ENCODE assay signal across 1 cellular context in the genomic region with DNA sequence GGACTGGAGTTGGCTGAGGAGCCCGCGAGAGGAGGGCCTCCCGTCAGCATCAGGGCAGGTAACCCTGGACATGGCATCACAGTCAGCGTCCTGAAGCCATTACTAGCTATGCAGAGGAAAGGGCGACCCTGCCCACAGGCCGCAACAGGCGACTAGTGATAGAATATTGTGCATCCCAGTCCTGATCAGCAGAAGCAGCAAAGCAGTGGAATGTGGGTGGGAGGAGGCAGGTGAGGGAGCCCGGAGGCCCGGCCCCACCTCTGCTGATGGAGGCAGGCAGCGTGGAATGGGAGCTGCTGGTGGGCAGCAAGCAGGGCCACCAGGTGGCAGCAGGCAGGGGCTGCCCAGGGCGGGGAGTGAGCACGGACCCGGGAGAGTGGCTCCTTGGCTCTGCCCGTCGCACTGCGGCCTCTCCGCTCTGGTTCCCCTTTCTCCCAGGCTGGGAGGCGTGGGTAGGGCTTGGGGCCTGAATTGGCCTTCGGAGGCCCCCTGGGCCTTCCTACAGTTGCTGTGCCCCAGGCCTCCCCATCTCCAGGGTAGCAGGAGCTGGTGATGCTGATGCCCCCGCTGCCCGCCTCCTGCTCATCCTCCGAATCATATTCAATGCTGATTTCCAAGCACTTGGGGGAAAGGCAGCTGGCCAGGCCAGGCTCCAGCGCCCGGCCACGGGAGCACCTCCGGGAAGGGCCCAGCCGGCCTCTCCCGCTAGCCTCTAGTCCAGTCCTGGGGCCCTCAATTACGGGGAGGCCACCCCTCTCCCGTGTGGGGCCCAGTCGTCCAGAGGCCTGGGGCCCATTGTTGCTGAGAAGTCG.
TF ChIP-seq lines count a peak whose summit lies in the region.

No MANE protein-coding gene starts in this region.

TF ChIP-seq in A549, 52 proteins besides CTCF, POLR2A, EP300 and RAD21 (continued from another document):
- no peak for TF ChIP-seq REST (IDR thresholded peaks at IDR 0.05)
- no peak for TF ChIP-seq ESRRA (IDR thresholded peaks at IDR 0.05; ENCODE audit: borderline replicate concordance, low read length)
- TF ChIP-seq RARB (CRISPR knock-in tag; IDR thresholded peaks at IDR 0.05) = no peak
- no peak for TF ChIP-seq MAX (IDR thresholded peaks at IDR 0.05)
- TF ChIP-seq TFCP2L1 (CRISPR knock-in tag; IDR thresholded peaks at IDR 0.05) = no peak
